ENCODE assay signal across 8 cellular contexts in the genomic region with DNA sequence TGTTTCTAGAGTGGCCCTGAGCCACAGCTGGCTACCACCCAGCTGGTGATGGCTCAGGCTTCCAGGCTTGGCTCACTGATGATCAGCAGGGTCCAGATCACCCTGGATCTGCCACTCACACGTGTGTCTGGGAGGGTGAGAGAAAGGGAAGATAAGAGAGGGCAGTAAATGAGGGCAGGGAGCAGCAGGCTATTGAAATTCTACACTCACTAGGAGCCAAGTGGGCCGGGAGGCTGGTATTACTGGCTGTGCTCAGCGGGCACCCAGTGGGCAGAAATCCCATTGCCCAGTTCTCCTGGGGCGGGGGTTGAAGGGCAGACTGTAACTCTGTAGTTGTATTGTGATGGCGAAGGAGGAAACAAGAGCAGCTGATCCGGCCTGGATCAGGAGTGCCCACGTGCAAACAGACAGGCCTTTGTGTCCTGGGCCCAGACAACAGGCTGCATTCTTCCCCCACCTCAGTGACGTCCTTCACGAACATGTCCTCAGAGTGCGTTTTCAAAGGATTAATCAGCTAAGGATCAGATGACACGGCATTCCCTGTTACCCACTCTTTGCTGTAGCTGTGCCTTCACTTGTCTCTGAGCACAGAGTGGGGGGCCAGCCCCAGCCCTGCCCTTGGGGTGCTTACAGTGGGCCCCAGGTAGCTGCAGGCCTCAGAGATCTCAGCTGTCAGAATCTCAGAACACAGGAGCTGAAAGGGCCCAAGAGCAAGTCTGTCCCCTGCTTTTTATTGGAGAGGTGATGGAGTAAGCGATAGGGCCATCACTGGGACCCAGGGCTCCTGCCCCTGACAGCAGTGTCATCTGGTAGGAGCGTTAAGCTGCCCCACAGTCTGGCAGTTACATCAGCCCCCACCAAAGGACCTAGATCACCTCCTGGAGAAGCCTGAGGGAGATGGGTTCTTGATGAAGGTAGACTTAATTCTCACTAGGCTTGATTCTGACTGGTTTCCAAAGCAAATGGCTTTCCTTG.
A peak's percentile ranks its signal among the peaks of the same experiment; 100 is the strongest.
DNase-seq lines count a peak whose midpoint lies in the region; ATAC-seq, FAIRE-seq and TF ChIP-seq lines count a peak whose summit lies in the region.

No MANE protein-coding gene starts in this region.

- TF ChIP-seq CTCF in fibroblast of mammary gland (conservative IDR thresholded peaks at IDR 0.05; ENCODE audit: control insufficient read depth, insufficient read depth, low read depth, low read length) (no peak), neural crest cell (conservative IDR thresholded peaks at IDR 0.05) (no peak), D721Med (IDR thresholded peaks at IDR 0.05; ENCODE audit: insufficient read depth, missing control alignments) (no peak)
- no peak for TF ChIP-seq CTCF in CD8-positive, alpha-beta T cell (IDR thresholded peaks at IDR 0.05)

- POLR2A ChIA-PET in CD8-positive, alpha-beta T cell (lab: Charles Lee), result no interaction called here

- no peaks in the 10 kb centered on the region for H3K27me3 ChIP-seq in CD8-positive, alpha-beta T cell (ENCODE audit: insufficient read depth, low read length)

- H3K27ac Mint-ChIP-seq in neural crest cell (ENCODE audit: unreplicated experiment), result peak overlapping the region; percentile 96
- no peak overlapping the region for H3K27ac Mint-ChIP-seq in activated CD4-positive, alpha-beta T cell treated with anti-CD3 and anti-CD28 coated beads, Interleukin-2, amount 10 ng/mL, durations not matched to agents 24 days and 14 days
- no peak overlapping the region for H3K27ac Mint-ChIP-seq in CD8-positive, alpha-beta T cell

- no peaks in the 10 kb centered on the region for H3K27me3 Mint-ChIP-seq in neural crest cell (ENCODE audit: low read depth)
- H3K27me3 Mint-ChIP-seq in activated CD4-positive, alpha-beta T cell treated with anti-CD3 and anti-CD28 coated beads, Interleukin-2, amount 10 ng/mL, durations not matched to agents 24 days and 14 days, result peaks cover 26% of the 10 kb centered on the region
- no peaks in the 10 kb centered on the region for H3K27me3 Mint-ChIP-seq in CD8-positive, alpha-beta T cell (ENCODE audit: low read depth)

- no peak overlapping the region for H3K27ac ChIP-seq in CD8-positive, alpha-beta T cell (ENCODE audit: low read depth, low read length)

- no peak overlapping the region for H3K4me3 ChIP-seq in fibroblast of mammary gland (ENCODE audit: control insufficient read depth, low read depth, low read length)
- H3K4me3 ChIP-seq in CD8-positive, alpha-beta T cell (ENCODE audit: low read depth, low read length), result no peak overlapping the region

- no peak overlapping the region for H3K4me3 Mint-ChIP-seq in neural crest cell
- no peak overlapping the region for H3K4me3 Mint-ChIP-seq in activated CD4-positive, alpha-beta T cell treated with anti-CD3 and anti-CD28 coated beads, Interleukin-2, amount 10 ng/mL, durations not matched to agents 24 days and 14 days
- no peak overlapping the region for H3K4me3 Mint-ChIP-seq in CD8-positive, alpha-beta T cell

- DNase-seq in Ammon's horn (ENCODE audit: low spot score), result peak; percentile 96
- peak; percentile 11 for DNase-seq in NCI-H524 treated with DMSO at 0.1 percent for 48 hours (lab: John Stamatoyannopoulos, UW)
- DNase-seq in fibroblast of mammary gland (ENCODE audit: low read depth), result peak; percentile 31
- DNase-seq in neural crest cell (ENCODE audit: low read depth, low spot score), result no peak
- no peak for DNase-seq in D721Med (ENCODE audit: insufficient read length, low spot score)
- DNase-seq in activated CD4-positive, alpha-beta T cell treated with anti-CD3 and anti-CD28 coated beads, Interleukin-2, amount 10 ng/mL, durations not matched to agents 24 days and 14 days, result no peak
- DNase-seq in CD8-positive, alpha-beta T cell, result no peak
- DNase-seq in NCI-H128 (lab: John Stamatoyannopoulos, UW; ENCODE audit: unreplicated experiment), result no peak

- no peaks in the 10 kb centered on the region for H3K36me3 ChIP-seq in CD8-positive, alpha-beta T cell (ENCODE audit: insufficient read depth, low read length)

- no peaks in the 10 kb centered on the region for H3K9me3 ChIP-seq in CD8-positive, alpha-beta T cell (ENCODE audit: low read length)

- intact Hi-C loops in activated CD4-positive, alpha-beta T cell treated with anti-CD3 and anti-CD28 coated beads, Interleukin-2, amount 10 ng/mL, durations not matched to agents 24 days and 14 days (cut with micrococcal nuclease), result no loop called here
- intact Hi-C loops in CD8-positive, alpha-beta T cell (cut with DNase I, micrococcal nuclease), result no loop called here

- no peaks in the 10 kb centered on the region for H3K4me1 ChIP-seq in CD8-positive, alpha-beta T cell (ENCODE audit: insufficient read depth, low read length)

- H3K9me3 Mint-ChIP-seq in neural crest cell, result peaks cover 6% of the 10 kb centered on the region
- no peaks in the 10 kb centered on the region for H3K9me3 Mint-ChIP-seq in activated CD4-positive, alpha-beta T cell treated with anti-CD3 and anti-CD28 coated beads, Interleukin-2, amount 10 ng/mL, durations not matched to agents 24 days and 14 days
- no peaks in the 10 kb centered on the region for H3K9me3 Mint-ChIP-seq in CD8-positive, alpha-beta T cell

- no peak for ATAC-seq in CD8-positive, alpha-beta T cell

- no peak for FAIRE-seq in D721Med (lab: Jason Lieb, UNC)

- no peaks in the 10 kb centered on the region for H3K36me3 Mint-ChIP-seq in neural crest cell (ENCODE audit: low read depth)
- H3K36me3 Mint-ChIP-seq in activated CD4-positive, alpha-beta T cell treated with anti-CD3 and anti-CD28 coated beads, Interleukin-2, amount 10 ng/mL, durations not matched to agents 24 days and 14 days (ENCODE audit: low read depth), result no peaks in the 10 kb centered on the region
- H3K36me3 Mint-ChIP-seq in CD8-positive, alpha-beta T cell, result no peaks in the 10 kb centered on the region

- H3K4me1 Mint-ChIP-seq in neural crest cell, result peaks cover 16% of the 10 kb centered on the region
- no peaks in the 10 kb centered on the region for H3K4me1 Mint-ChIP-seq in activated CD4-positive, alpha-beta T cell treated with anti-CD3 and anti-CD28 coated beads, Interleukin-2, amount 10 ng/mL, durations not matched to agents 24 days and 14 days
- H3K4me1 Mint-ChIP-seq in CD8-positive, alpha-beta T cell (ENCODE audit: low read depth), result no peaks in the 10 kb centered on the region

- CTCF ChIA-PET in CD8-positive, alpha-beta T cell (lab: Charles Lee), result interaction anchor here (0.8 to 1.2 kb wide), 3 partner anchors 52 to 293 kb away, joined by 3 read pairs; no protein-coding TSS in a partner anchor

Comparison
In these comparisons a context has a peak if more than half of its experiments do, and no peak if none do; other contexts are left out.
1. DNase-seq: peak in Ammon's horn (single experiment), NCI-H524 treated with DMSO at 0.1 percent for 48 hours (single experiment) and fibroblast of mammary gland (single experiment); none in neural crest cell (single experiment), D721Med (single experiment), activated CD4-positive, alpha-beta T cell treated with anti-CD3 and anti-CD28 coated beads, Interleukin-2, amount 10 ng/mL, durations not matched to agents 24 days and 14 days (single experiment), CD8-positive, alpha-beta T cell (0 of 7) and NCI-H128 (single experiment).